Comparison of ENCODE assay signal across 15 cellular contexts in the genomic region with DNA sequence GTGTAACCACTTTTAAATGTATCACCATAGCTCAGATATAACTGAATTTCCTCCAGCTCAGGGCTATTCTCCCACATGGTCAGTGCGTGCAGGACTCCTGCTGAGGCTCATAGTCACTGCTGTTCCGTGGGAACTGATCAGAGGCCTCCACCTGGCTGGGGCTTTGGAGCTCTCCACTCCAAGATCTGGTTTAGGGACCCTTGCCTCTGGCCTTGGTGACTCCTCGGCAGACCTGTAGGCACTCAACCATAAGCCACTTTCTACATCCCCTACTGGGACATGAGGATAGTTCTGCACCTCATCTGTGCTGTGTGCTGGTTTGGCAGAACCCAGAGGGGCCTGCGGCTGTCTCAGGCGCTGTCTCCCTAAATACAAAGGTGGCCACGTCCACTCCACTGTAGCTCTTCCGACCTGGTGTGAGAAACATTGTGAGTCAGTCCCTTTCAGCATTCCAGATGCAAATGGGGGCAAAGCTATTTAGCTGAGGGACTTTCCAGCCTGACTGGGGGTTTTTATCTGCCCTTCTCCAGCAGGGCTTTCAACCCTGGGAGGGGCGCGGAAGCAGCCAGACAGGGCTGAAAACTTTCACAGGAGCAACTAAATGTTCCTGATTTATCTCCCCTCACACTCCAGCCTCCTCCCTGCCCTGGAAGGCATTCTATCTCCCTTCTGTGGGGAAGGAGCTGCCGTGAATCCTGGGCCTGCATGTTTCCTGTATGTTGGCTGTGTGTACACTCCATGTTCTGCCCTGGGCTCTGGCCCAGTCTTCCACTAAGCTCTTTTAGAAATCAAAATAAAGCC.
DNase-seq lines count a peak whose midpoint lies in the region; ATAC-seq and TF ChIP-seq lines count a peak whose summit lies in the region.
"Had no signal": no experiment of that assay in that cellular context is flagged by ENCODE, and none has a peak within 500 bp of the region (broad histone marks: within the 10 kb centered on the region; RNA-seq: fewer than 3 reads in every experiment).

No MANE protein-coding gene starts in this region.

- no peak overlapping the region for H2BK120ac ChIP-seq in mesendoderm (ENCODE audit: low read depth, low read length)

- H3K18ac ChIP-seq in mesendoderm (ENCODE audit: low read length), result peak overlapping the region; percentile 20

- ATAC-seq in HG03039 (IDR thresholded peaks at IDR 0.05; ENCODE audit: unreplicated experiment) (peak; percentile 59), body of pancreas (peak; percentile 53), omental fat pad (ENCODE audit: low FRiP score) (no peak), GM18858 (IDR thresholded peaks at IDR 0.05; ENCODE audit: unreplicated experiment) (no peak)
- ATAC-seq: HepG2 had no signal

- H2BK5ac ChIP-seq in mesendoderm (ENCODE audit: low read length), result peak overlapping the region; percentile 20

- H3K79me1 ChIP-seq in mesendoderm (ENCODE audit: low read length), result no peaks in the 10 kb centered on the region

- no peak overlapping the region for H4K5ac ChIP-seq in mesendoderm (ENCODE audit: low read length)

- H3K36me3 ChIP-seq in body of pancreas (replicated peaks in 1 of 2; ENCODE audit: insufficient read depth in 1 of 2, low read depth in 2 of 2) (no peaks in the 10 kb centered on the region), mesendoderm (ENCODE audit: control insufficient read depth, insufficient read depth, low read length) (no peaks in the 10 kb centered on the region)
- H3K36me3 ChIP-seq: uterus had no signal

- H3K27me3 ChIP-seq in body of pancreas, result no peaks in the 10 kb centered on the region
- no peaks in the 10 kb centered on the region for H3K27me3 ChIP-seq in mesendoderm (ENCODE audit: insufficient read depth, low read length, poor library complexity)
- H3K27me3 ChIP-seq: uterus had no signal

- no peaks in the 10 kb centered on the region for H3K79me2 ChIP-seq in mesendoderm (ENCODE audit: control insufficient read depth, insufficient read depth, low read length)

- H3K23ac ChIP-seq in mesendoderm (ENCODE audit: low read length), result no peak overlapping the region

- peak overlapping the region; percentile 50 for H3K56ac ChIP-seq in mesendoderm (ENCODE audit: low read length)

- H3K4me2 ChIP-seq in mesendoderm (ENCODE audit: low read length), result no peak overlapping the region

- no peak overlapping the region for H2AK5ac ChIP-seq in mesendoderm (ENCODE audit: low read length)

- no peak overlapping the region for H4K8ac ChIP-seq in mesendoderm (ENCODE audit: low read depth, low read length)

- H3K27ac ChIP-seq in body of pancreas (peak overlapping the region in 3 of 4 donors; percentile 7 to 56 (median 32)), mesendoderm (ENCODE audit: low read depth, low read length) (peak overlapping the region; percentile 9)
- H3K27ac ChIP-seq: uterus had no signal

- peak overlapping the region; percentile 23 for H3K9ac ChIP-seq in mesendoderm (ENCODE audit: low read length)

- WGBS in body of pancreas, 2 donors, result 65 to 66% methylated on average over 10 of the region's 10 CpGs
- WGBS in mesendoderm (ENCODE audit: extremely low coverage, insufficient coverage, low lambda C conversion rate), result no CpG with 5 or more reads among the region's 10 CpGs

- no peaks in the 10 kb centered on the region for H3K9me3 ChIP-seq in body of pancreas
- H3K9me3 ChIP-seq: uterus had no signal

- H3K4me1 ChIP-seq in body of pancreas (no peaks in the 10 kb centered on the region), mesendoderm (ENCODE audit: control insufficient read depth, low read depth, low read length) (peaks cover 11% of the 10 kb centered on the region)
- H3K4me1 ChIP-seq: uterus had no signal

- intact Hi-C loops in body of pancreas (cut with DNase I), result no loop called here

- peak in 1 of 3 donors; percentile 10 for TF ChIP-seq POLR2A in body of pancreas (IDR thresholded peaks at IDR 0.05)

- H3K4ac ChIP-seq in mesendoderm (ENCODE audit: low read depth, low read length), result no peak overlapping the region

- DNase-seq in GM12864 (ENCODE audit: low read depth) (peak; percentile 21), body of pancreas (peak in 3 of 4 donors; percentile 24 to 65 (median 39)), mesendoderm (peak; percentile 88), omental fat pad (ENCODE audit: low spot score) (no peak), GM03348 (ENCODE audit: low spot score) (no peak), SW480 (ENCODE audit: low spot score) (no peak)
- DNase-seq: activated naive CD8-positive, alpha-beta T cell treated with anti-CD3 and anti-CD28 coated beads, Interleukin-2, amount 10 ng/mL, durations not matched to agents 7 days and 5 days; hypothalamus; NCI-H1436; T-helper 2 cell; uterus had no signal

- TF ChIP-seq CTCF in GM12864 (IDR thresholded peaks at IDR 0.05; ENCODE audit: low read depth, low read length, missing control alignments), result no peak
- no peak for TF ChIP-seq CTCF in body of pancreas (IDR thresholded peaks at IDR 0.05)
- no peak for TF ChIP-seq CTCF in omental fat pad (IDR thresholded peaks at IDR 0.05)

- no peak overlapping the region for H2BK15ac ChIP-seq in mesendoderm (replicated peaks; ENCODE audit: low read depth)

- H3K4me3 ChIP-seq in GM12864 (ENCODE audit: low read depth, low read length), result no peak overlapping the region
- no peak overlapping the region for H3K4me3 ChIP-seq in body of pancreas
- H3K4me3 ChIP-seq in mesendoderm (ENCODE audit: low read length), result no peak overlapping the region
- H3K4me3 ChIP-seq: skin epidermis, uterus had no signal

Comparison
In these comparisons a context has a peak if more than half of its experiments do, and no peak if none do; other contexts are left out.
1. DNase-seq: peak in GM12864 (single experiment), body of pancreas (3 of 4) and mesendoderm (single experiment); none in omental fat pad (single experiment), GM03348 (single experiment) and SW480 (single experiment).
2. ATAC-seq: peak in HG03039 (single experiment) and body of pancreas (single experiment); none in omental fat pad (single experiment) and GM18858 (single experiment).